Comparison of ENCODE assay signal across 12 cellular contexts in the genomic region with DNA sequence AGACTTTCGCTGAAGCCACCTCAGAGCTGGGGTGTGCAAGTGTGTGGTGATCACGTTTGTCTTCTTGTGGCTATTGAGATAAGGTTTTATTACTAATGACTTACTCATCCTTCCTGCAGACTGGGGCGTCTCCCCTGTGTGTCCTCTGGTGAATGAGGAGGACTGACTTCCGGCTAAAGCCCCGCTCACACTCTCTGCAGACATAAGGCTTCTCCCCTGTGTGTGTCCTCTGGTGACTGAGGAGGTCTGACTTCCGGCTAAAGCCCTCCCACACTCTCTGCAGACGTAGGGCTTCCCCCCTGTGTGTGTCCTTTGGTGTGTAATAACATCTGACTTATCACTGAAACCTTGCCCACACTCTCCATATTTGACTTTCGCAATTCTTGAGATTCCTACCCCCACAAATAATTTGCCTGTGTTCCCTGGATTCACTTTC. TPM values are rescaled to one million over a fixed set of nuclear protein-coding genes. Genes with fewer than 3 reads are reported as not detected.
DNase-seq lines count a peak whose midpoint lies in the region; ATAC-seq and TF ChIP-seq lines count a peak whose summit lies in the region.
"Had no signal": no experiment of that assay in that cellular context is flagged by ENCODE, and none has a peak within 500 bp of the region (broad histone marks: within the 10 kb centered on the region; RNA-seq: fewer than 3 reads in every experiment).

No MANE protein-coding gene starts in this region.

- intact Hi-C loops in MCF 10A (cut with micrococcal nuclease) (no loop called here), breast epithelium (cut with DNase I; ENCODE audit: low total_unique reads) (no loop called here)

- TF ChIP-seq CTCF in MCF 10A (IDR thresholded peaks at IDR 0.05; ENCODE audit: unreplicated experiment), result no peak
- TF ChIP-seq CTCF in breast epithelium (IDR thresholded peaks at IDR 0.05), result no peak

- peaks cover 32% of the 10 kb centered on the region for H3K27me3 Mint-ChIP-seq in MCF 10A (ENCODE audit: insufficient read depth, unreplicated experiment)
- peaks cover 0 to 6% of the 10 kb centered on the region in 2 donors for H3K27me3 Mint-ChIP-seq in effector memory CD8-positive, alpha-beta T cell

- no peaks in the 10 kb centered on the region for H3K36me3 Mint-ChIP-seq in MCF 10A (ENCODE audit: insufficient read depth, unreplicated experiment)
- no peaks in the 10 kb centered on the region for H3K36me3 Mint-ChIP-seq in effector memory CD8-positive, alpha-beta T cell (ENCODE audit: insufficient read depth)

- H3K4me3 ChIP-seq in breast epithelium, result no peak overlapping the region
- H3K4me3 ChIP-seq: cardiac muscle cell had no signal

- peak; percentile 14 for DNase-seq in MCF 10A (ENCODE audit: unreplicated experiment)
- DNase-seq in breast epithelium (ENCODE audit: low spot score in 2 of 2), result no peak
- peak; percentile 42 for DNase-seq in NCI-H226
- DNase-seq in effector memory CD8-positive, alpha-beta T cell, result peak in 2 of 3 experiments; percentile 14 to 17
- DNase-seq in stimulated activated naive CD8-positive, alpha-beta T cell treated with anti-CD3 and anti-CD28 coated beads, Interleukin-15, Interleukin-2, amounts not matched to agents 100 U/mL and 50 U/mL, for 24 hours, result peak; percentile 33
- DNase-seq in HT-29 (ENCODE audit: low spot score), result no peak
- no peak for DNase-seq in NCI-H187 (lab: John Stamatoyannopoulos, UW)
- DNase-seq: activated CD4-positive, alpha-beta T cell treated with anti-CD3 and anti-CD28 coated beads, Interleukin-2, amount 10 ng/mL, durations not matched to agents 7 days and 5 days; glutamatergic neuron had no signal

- H3K27ac Mint-ChIP-seq in MCF 10A (ENCODE audit: low read depth, unreplicated experiment), result no peak overlapping the region
- peak overlapping the region in 1 of 2 donors; percentile 8 for H3K27ac Mint-ChIP-seq in effector memory CD8-positive, alpha-beta T cell
- H3K27ac Mint-ChIP-seq: activated CD4-positive, alpha-beta T cell treated with anti-CD3 and anti-CD28 coated beads, Interleukin-2, amount 10 ng/mL, durations not matched to agents 7 days and 5 days; mesothelial cell of epicardium had no signal

- BruUV-seq in MCF 10A (replicated peaks; lab: Mats Ljungman, UMichigan), result no TSS peak

- TF ChIP-seq POLR2A in breast epithelium (IDR thresholded peaks at IDR 0.05), result no peak

- no peak overlapping the region for H3K4me3 Mint-ChIP-seq in MCF 10A (ENCODE audit: unreplicated experiment)
- H3K4me3 Mint-ChIP-seq in effector memory CD8-positive, alpha-beta T cell, result no peak overlapping the region
- H3K4me3 Mint-ChIP-seq: activated CD4-positive, alpha-beta T cell treated with anti-CD3 and anti-CD28 coated beads, Interleukin-2, amount 10 ng/mL, durations not matched to agents 7 days and 5 days; mesothelial cell of epicardium had no signal

- no peaks in the 10 kb centered on the region for H3K27me3 ChIP-seq in breast epithelium
- H3K27me3 ChIP-seq: cardiac muscle cell had no signal

- POLR2A ChIA-PET in MCF 10A (lab: Yijun Ruan, JAX), result no interaction called here

- H3K4me1 ChIP-seq in breast epithelium, result no peaks in the 10 kb centered on the region

- H3K36me3 ChIP-seq in breast epithelium, result no peaks in the 10 kb centered on the region
- H3K36me3 ChIP-seq: cardiac muscle cell had no signal

- ATAC-seq in effector memory CD8-positive, alpha-beta T cell (replicated peaks), result peak; percentile 92
- ATAC-seq in stimulated activated naive CD8-positive, alpha-beta T cell treated with anti-CD3 and anti-CD28 coated beads, Interleukin-15, Interleukin-2, amounts not matched to agents 100 U/mL and 50 U/mL, for 24 hours, result peak; percentile 92
- ATAC-seq in HG03095 (IDR thresholded peaks at IDR 0.05; ENCODE audit: unreplicated experiment), result no peak

- peaks cover 28% of the 10 kb centered on the region for H3K9me3 Mint-ChIP-seq in MCF 10A (ENCODE audit: unreplicated experiment)
- peaks cover 11 to 17% of the 10 kb centered on the region in 2 donors for H3K9me3 Mint-ChIP-seq in effector memory CD8-positive, alpha-beta T cell

- H3K4me1 Mint-ChIP-seq in MCF 10A (ENCODE audit: insufficient read depth, unreplicated experiment), result no peaks in the 10 kb centered on the region
- H3K4me1 Mint-ChIP-seq in effector memory CD8-positive, alpha-beta T cell (ENCODE audit: low read depth in 2 of 2), result peaks cover 3 to 9% of the 10 kb centered on the region in 2 donors
- H3K4me1 Mint-ChIP-seq: activated CD4-positive, alpha-beta T cell treated with anti-CD3 and anti-CD28 coated beads, Interleukin-2, amount 10 ng/mL, durations not matched to agents 7 days and 5 days; mesothelial cell of epicardium had no signal

- H3K9me3 ChIP-seq in breast epithelium, result peaks cover 14 to 16% of the 10 kb centered on the region in 2 donors

- CTCF ChIA-PET in MCF 10A (lab: Yijun Ruan, JAX), result no interaction called here

- peak overlapping the region in 1 of 2 donors; percentile 74 for H3K27ac ChIP-seq in breast epithelium
- H3K27ac ChIP-seq: cardiac muscle cell had no signal

RNA-seq across cellular contexts. Expression of a gene that starts 19.4 kb away (rescaled TPM):
- total RNA-seq in MCF 10A (2022), result not detected in 2 replicates
- not detected for total RNA-seq in breast epithelium
- not detected in 2 replicates for total RNA-seq in HT-29 (2014; rRNA removed; shearing (Covaris generic))
- total RNA-seq: activated CD4-positive, alpha-beta T cell treated with anti-CD3 and anti-CD28 coated beads, Interleukin-2, amount 10 ng/mL, durations not matched to agents 7 days and 5 days; cardiac muscle cell; mesothelial cell of epicardium had no signal

RNA-seq across cellular contexts. Expression of a gene that starts 38.5 kb away (rescaled TPM):
- total RNA-seq in MCF 10A (2022), result 3.5 TPM in 2 replicates
- total RNA-seq in breast epithelium, result 1 to 10 TPM; 3.7 to 7.9 (median 6.0) TPM
- 15.8 and 19.9 TPM in 2 replicates for total RNA-seq in HT-29 (2014; rRNA removed; shearing (Covaris generic))

Comparison
In these comparisons a context has a peak if more than half of its experiments do, and no peak if none do; other contexts are left out.
1. DNase-seq: peak in MCF 10A (single experiment), NCI-H226 (single experiment), effector memory CD8-positive, alpha-beta T cell (2 of 3) and stimulated activated naive CD8-positive, alpha-beta T cell treated with anti-CD3 and anti-CD28 coated beads, Interleukin-15, Interleukin-2, amounts not matched to agents 100 U/mL and 50 U/mL, for 24 hours (single experiment); none in breast epithelium (0 of 2), HT-29 (single experiment) and NCI-H187 (0 of 2).